Comparison of ENCODE assay signal across 10 cellular contexts in genomic region chr20:44990957-44991356, GRCh38. TPM values are rescaled to one million over a fixed set of nuclear protein-coding genes. Genes with fewer than 3 reads are reported as not detected.
DNase-seq lines count a peak whose midpoint lies in the region; ATAC-seq and TF ChIP-seq lines count a peak whose summit lies in the region.
"Had no signal": no experiment of that assay in that cellular context is flagged by ENCODE, and none has a peak within 500 bp of the region (broad histone marks: within the 10 kb centered on the region; RNA-seq: fewer than 3 reads in every experiment).

No MANE protein-coding gene starts in this region.

- no peaks in the 10 kb centered on the region for H3K9me3 Mint-ChIP-seq in activated naive CD4-positive, alpha-beta T cell treated with anti-CD3 and anti-CD28 coated beads for 36 hours
- no peaks in the 10 kb centered on the region for H3K9me3 Mint-ChIP-seq in activated CD4-positive, alpha-beta memory T cell treated with anti-CD3 and anti-CD28 coated beads, Interleukin-2, amount 10 ng/mL, durations not matched to agents 7 days and 5 days
- H3K9me3 Mint-ChIP-seq in immature natural killer cell, result no peaks in the 10 kb centered on the region

- peak overlapping the region; percentile 71 for H3K4me3 Mint-ChIP-seq in activated naive CD4-positive, alpha-beta T cell treated with anti-CD3 and anti-CD28 coated beads for 36 hours
- H3K4me3 Mint-ChIP-seq in activated CD4-positive, alpha-beta memory T cell treated with anti-CD3 and anti-CD28 coated beads, Interleukin-2, amount 10 ng/mL, durations not matched to agents 7 days and 5 days, result peak overlapping the region; percentile 72
- H3K4me3 Mint-ChIP-seq in immature natural killer cell, result peak overlapping the region; percentile 81 to 87 (median 83)

- CTCF ChIA-PET in activated naive CD4-positive, alpha-beta T cell treated with anti-CD3 and anti-CD28 coated beads for 36 hours (lab: Charles Lee), result no interaction called here
- CTCF ChIA-PET in activated CD4-positive, alpha-beta memory T cell treated with anti-CD3 and anti-CD28 coated beads, Interleukin-2, amount 10 ng/mL, durations not matched to agents 7 days and 5 days (lab: Charles Lee), result interaction anchor here (1.0 to 1.4 kb wide), 2 partner anchors 24 to 53 kb away, joined by 3 to 4 read pairs; no protein-coding TSS in a partner anchor

- H3K4me3 ChIP-seq in thoracic aorta, result peak overlapping the region; percentile 47

- peak overlapping the region; percentile 95 for H3K27ac Mint-ChIP-seq in activated naive CD4-positive, alpha-beta T cell treated with anti-CD3 and anti-CD28 coated beads for 36 hours
- H3K27ac Mint-ChIP-seq in activated CD4-positive, alpha-beta memory T cell treated with anti-CD3 and anti-CD28 coated beads, Interleukin-2, amount 10 ng/mL, durations not matched to agents 7 days and 5 days, result peak overlapping the region; percentile 88
- peak overlapping the region; percentile 87 to 96 (median 94) for H3K27ac Mint-ChIP-seq in immature natural killer cell

- peaks cover 19 to 28% of the 10 kb centered on the region in 2 donors for H3K4me1 ChIP-seq in thoracic aorta (ENCODE audit: control insufficient read depth in 1 of 2, low read depth in 2 of 2)

- no peaks in the 10 kb centered on the region for H3K27me3 ChIP-seq in thoracic aorta (replicated peaks; ENCODE audit: insufficient read depth)

- TF ChIP-seq CTCF in thoracic aorta (IDR thresholded peaks at IDR 0.05), result no peak

- no peak for ATAC-seq in thoracic aorta (ENCODE audit: insufficient number of reproducible peaks, low FRiP score, low read depth)

- H3K4me1 Mint-ChIP-seq in activated naive CD4-positive, alpha-beta T cell treated with anti-CD3 and anti-CD28 coated beads for 36 hours (ENCODE audit: low read depth), result peaks cover 73% of the 10 kb centered on the region
- peaks cover 74% of the 10 kb centered on the region for H3K4me1 Mint-ChIP-seq in activated CD4-positive, alpha-beta memory T cell treated with anti-CD3 and anti-CD28 coated beads, Interleukin-2, amount 10 ng/mL, durations not matched to agents 7 days and 5 days
- peaks cover 72 to 96% of the 10 kb centered on the region in 2 donors for H3K4me1 Mint-ChIP-seq in immature natural killer cell

- no peaks in the 10 kb centered on the region for H3K27me3 Mint-ChIP-seq in activated naive CD4-positive, alpha-beta T cell treated with anti-CD3 and anti-CD28 coated beads for 36 hours (ENCODE audit: low read depth)
- H3K27me3 Mint-ChIP-seq in activated CD4-positive, alpha-beta memory T cell treated with anti-CD3 and anti-CD28 coated beads, Interleukin-2, amount 10 ng/mL, durations not matched to agents 7 days and 5 days, result no peaks in the 10 kb centered on the region
- H3K27me3 Mint-ChIP-seq in immature natural killer cell (ENCODE audit: low read depth in 3 of 3), result no peaks in the 10 kb centered on the region

- peaks cover 39% of the 10 kb centered on the region for H3K36me3 Mint-ChIP-seq in activated naive CD4-positive, alpha-beta T cell treated with anti-CD3 and anti-CD28 coated beads for 36 hours (ENCODE audit: low read depth)
- peaks cover 70% of the 10 kb centered on the region for H3K36me3 Mint-ChIP-seq in activated CD4-positive, alpha-beta memory T cell treated with anti-CD3 and anti-CD28 coated beads, Interleukin-2, amount 10 ng/mL, durations not matched to agents 7 days and 5 days (ENCODE audit: low read depth)
- H3K36me3 Mint-ChIP-seq in immature natural killer cell, result peaks cover 3 to 25% (median 17%) of the 10 kb centered on the region in 3 donors

- H3K27ac ChIP-seq in thoracic aorta, result peak overlapping the region; percentile 57 to 59

- no peaks in the 10 kb centered on the region for H3K9me3 ChIP-seq in thoracic aorta

- POLR2A ChIA-PET in activated CD4-positive, alpha-beta memory T cell treated with anti-CD3 and anti-CD28 coated beads, Interleukin-2, amount 10 ng/mL, durations not matched to agents 7 days and 5 days (lab: Charles Lee), result interaction anchor here (1.0 to 3.5 kb wide), 8 partner anchors 12 to 33 kb away, joined by 3 to 22 read pairs (median 6); partner anchors contain the start of genes STK4 and TOMM34

- DNase-seq in activated naive CD4-positive, alpha-beta T cell treated with anti-CD3 and anti-CD28 coated beads for 36 hours, result no peak
- no peak for DNase-seq in activated naive CD4-positive, alpha-beta T cell treated with anti-CD3 and anti-CD28 coated beads, Interleukin-2, amount 50 U/mL, for 16 hours
- DNase-seq in activated CD4-positive, alpha-beta memory T cell treated with anti-CD3 and anti-CD28 coated beads, Interleukin-2, amount 10 ng/mL, durations not matched to agents 7 days and 5 days, result no peak
- DNase-seq in immature natural killer cell, result no peak
- no peak for DNase-seq in thoracic aorta (ENCODE audit: low spot score)
- DNase-seq in NK-92 treated with Interleukin-12 subunit alpha and Interleukin-12 subunit beta, amount 100 ng/mL, for 24 hours (lab: John Stamatoyannopoulos, UW), result no peak
- DNase-seq in SW480 (ENCODE audit: low spot score), result no peak
- DNase-seq in DMS114 treated with DMSO at 0.1 percent for 48 hours (lab: John Stamatoyannopoulos, UW; ENCODE audit: unreplicated experiment), result no peak
- DNase-seq: NCI-H1694, SHP77 had no signal

- no peaks in the 10 kb centered on the region for H3K36me3 ChIP-seq in thoracic aorta

- intact Hi-C loops in activated naive CD4-positive, alpha-beta T cell treated with anti-CD3 and anti-CD28 coated beads for 36 hours (cut with micrococcal nuclease), result loop anchor here (1.0 kb wide), 4 partner anchors 12 to 45 kb away; partner anchors contain the start of gene TOMM34

RNA-seq across cellular contexts. Expression of gene STK4, which starts 24.6 kb away (rescaled TPM):
- 100 to 1,000 TPM; 110 to 116 TPM for total RNA-seq in activated naive CD4-positive, alpha-beta T cell treated with anti-CD3 and anti-CD28 coated beads for 36 hours
- 100 to 1,000 TPM; 204 to 213 TPM for total RNA-seq in activated CD4-positive, alpha-beta memory T cell treated with anti-CD3 and anti-CD28 coated beads, Interleukin-2, amount 10 ng/mL, durations not matched to agents 7 days and 5 days
- 100 to 1,000 TPM; 122 to 256 (median 133) TPM for polyA plus RNA-seq in immature natural killer cell
- 10 to 100 TPM; 30.3 to 47.9 TPM for total RNA-seq in thoracic aorta

RNA-seq across cellular contexts. Expression of gene TOMM34, which starts 30.8 kb away (rescaled TPM):
- total RNA-seq in activated naive CD4-positive, alpha-beta T cell treated with anti-CD3 and anti-CD28 coated beads for 36 hours, result 10 to 100 TPM; 44.0 to 45.9 TPM
- 10 to 100 TPM; 16.0 to 16.4 TPM for total RNA-seq in activated CD4-positive, alpha-beta memory T cell treated with anti-CD3 and anti-CD28 coated beads, Interleukin-2, amount 10 ng/mL, durations not matched to agents 7 days and 5 days
- polyA plus RNA-seq in immature natural killer cell, result 10 to 100 TPM; 13.4 to 30.0 (median 24.8) TPM
- total RNA-seq in thoracic aorta, result 10 to 100 TPM; 11.9 to 13.0 TPM
